12 cellular contexts compared by ENCODE assay signal in genomic region chr1:18302788-18303413, GRCh38.
DNase-seq lines count a peak whose midpoint lies in the region; ATAC-seq, FAIRE-seq and TF ChIP-seq lines count a peak whose summit lies in the region.
"Had no signal": no experiment of that assay in that cellular context is flagged by ENCODE, and none has a peak within 500 bp of the region (broad histone marks: within the 10 kb centered on the region; RNA-seq: fewer than 3 reads in every experiment).

No MANE protein-coding gene starts in this region.

- 35% methylated on average over 7 of the region's 7 CpGs for WGBS in GM12878 (ENCODE audit: insufficient coverage, insufficient replicate concordance, low lambda C conversion rate, missing lambda C conversion rate)

- TF ChIP-seq RAD21 in GM12878 (IDR thresholded peaks at IDR 0.05; ENCODE audit: insufficient read depth, low read depth, low read length) = peak; percentile 68

- RAD21 ChIA-PET in GM12878 (lab: Charles Lee; ENCODE audit: unreplicated experiment) = interaction anchor here (0.8 to 2.2 kb wide), 9 partner anchors 17 to 641 kb away, joined by 3 to 7 read pairs (median 5); no protein-coding TSS in a partner anchor

- no peaks in the 10 kb centered on the region for H3K36me3 Mint-ChIP-seq in osteocyte (ENCODE audit: unreplicated experiment)
- H3K36me3 Mint-ChIP-seq: CD4-positive, CD25-positive, alpha-beta regulatory T cell; immature natural killer cell had no signal

- no TSS peak for BruUV-seq in GM12878 (replicated peaks; lab: Mats Ljungman, UMichigan)

- H3K4me3 ChIP-seq in HL-60 (replicated peaks; ENCODE audit: insufficient read depth, low read length) = no peak overlapping the region
- H3K4me3 ChIP-seq in GM12878 = no peak overlapping the region

- H3K27ac ChIP-seq in HL-60 (replicated peaks) = no peak overlapping the region
- H3K27ac ChIP-seq in GM12878 (ENCODE audit: control insufficient read depth, insufficient read depth) = no peak overlapping the region

- H3K9me3 Mint-ChIP-seq in osteocyte (ENCODE audit: unreplicated experiment) = peaks cover 5% of the 10 kb centered on the region
- H3K9me3 Mint-ChIP-seq: CD4-positive, CD25-positive, alpha-beta regulatory T cell; central memory CD8-positive, alpha-beta T cell; immature natural killer cell had no signal

- H3K36me3 ChIP-seq in GM12878 (ENCODE audit: control insufficient read depth in 2 of 2, insufficient read depth in 2 of 2, low read length in 1 of 2) = no peaks in the 10 kb centered on the region

- no peak overlapping the region for H3K27ac Mint-ChIP-seq in osteocyte (ENCODE audit: unreplicated experiment)
- H3K27ac Mint-ChIP-seq: CD4-positive, CD25-positive, alpha-beta regulatory T cell; immature natural killer cell had no signal

- no peaks in the 10 kb centered on the region for H3K4me1 Mint-ChIP-seq in osteocyte (ENCODE audit: unreplicated experiment)
- H3K4me1 Mint-ChIP-seq: CD4-positive, CD25-positive, alpha-beta regulatory T cell; central memory CD8-positive, alpha-beta T cell; immature natural killer cell had no signal

- no peak overlapping the region for H2AFZ ChIP-seq in GM12878 (ENCODE audit: control insufficient read depth, low read depth, low read length)

- H3K4me2 ChIP-seq in GM12878 (ENCODE audit: control insufficient read depth, insufficient read depth) = no peak overlapping the region

- POLR2A ChIA-PET in GM12878 (lab: Charles Lee) = no interaction called here

- no peak for FAIRE-seq in GM12878 (lab: Jason Lieb, UNC)

- H3K79me2 ChIP-seq in GM12878 (ENCODE audit: control insufficient read depth, insufficient read depth, low read length) = no peaks in the 10 kb centered on the region

- TF ChIP-seq EP300 in GM12878 (IDR thresholded peaks at IDR 0.05; ENCODE audit: borderline replicate concordance in 1 of 2, control insufficient read depth in 1 of 2, low read depth in 2 of 2, low read length in 2 of 2) = no peak

- CTCF ChIA-PET in GM12878 (lab: Yijun Ruan, JAX) = interaction anchor here (0.6 to 2.7 kb wide), 13 partner anchors 10 to 642 kb away, joined by 3 to 12 read pairs (median 5); no protein-coding TSS in a partner anchor

- no peaks in the 10 kb centered on the region for H3K27me3 Mint-ChIP-seq in osteocyte (ENCODE audit: unreplicated experiment)

- ATAC-seq in GM12878 = peak; percentile 31; the same call in 1 of the 3 replicates
- no peak for ATAC-seq in HG03280 (IDR thresholded peaks at IDR 0.05; ENCODE audit: unreplicated experiment)

- TF ChIP-seq CTCF in HL-60 (IDR thresholded peaks at IDR 0.05; ENCODE audit: insufficient read depth, low read length) = peak; percentile 15
- peak; percentile 68 to 79 (median 72) for TF ChIP-seq CTCF in GM12878 (IDR thresholded peaks at IDR 0.05 in 2 of 3, conservative IDR thresholded peaks at IDR 0.05 in 1 of 3; ENCODE audit: control insufficient read depth in 2 of 3, extremely low read depth in 1 of 3, insufficient read depth in 1 of 3, low read depth in 3 of 3, low read length in 3 of 3)
- peak; percentile 18 for TF ChIP-seq CTCF in osteocyte (IDR thresholded peaks at IDR 0.05)

- no peak overlapping the region for H3K4me3 Mint-ChIP-seq in osteocyte (ENCODE audit: unreplicated experiment)
- H3K4me3 Mint-ChIP-seq: CD4-positive, CD25-positive, alpha-beta regulatory T cell; central memory CD8-positive, alpha-beta T cell; immature natural killer cell had no signal

- H3K27me3 ChIP-seq in HL-60 (ENCODE audit: insufficient read depth, poor library complexity, severe bottlenecking) (no peaks in the 10 kb centered on the region), GM12878 (replicated peaks in 1 of 2; ENCODE audit: control insufficient read depth in 2 of 2, insufficient read depth in 2 of 2, low read length in 1 of 2) (no peaks in the 10 kb centered on the region; a peak in 1 of 4 replicates)

- no peaks in the 10 kb centered on the region for H3K9me3 ChIP-seq in GM12878 (replicated peaks; ENCODE audit: control insufficient read depth, insufficient read depth, low read length)

- peak; percentile 37 for DNase-seq in activated CD4-positive, alpha-beta T cell treated with anti-CD3 and anti-CD28 coated beads for 48 hours
- DNase-seq in activated CD4-positive, alpha-beta T cell treated with anti-CD3 and anti-CD28 coated beads, Interleukin-2, amount 50 U/mL, for 4 hours = no peak
- DNase-seq in HL-60 (ENCODE audit: low read depth in 1 of 2, low spot score in 1 of 2) (no peak), GM12878 (ENCODE audit: low read depth, low spot score) (no peak), osteocyte (ENCODE audit: extremely low spot score, unreplicated experiment) (no peak), SW 1271 (lab: John Stamatoyannopoulos, UW) (no peak), AML-193 (lab: John Stamatoyannopoulos, UW) (no peak)
- DNase-seq: immature natural killer cell, NCI-H2081 had no signal

- SMC1A ChIA-PET in GM12878 (lab: Charles Lee; ENCODE audit: uncharacterized antibody, unreplicated experiment) = interaction anchor here (0.5 to 2.1 kb wide), 9 partner anchors 11 to 1210 kb away, joined by 3 to 9 read pairs (median 3); no protein-coding TSS in a partner anchor

- no peaks in the 10 kb centered on the region for H3K4me1 ChIP-seq in GM12878 (ENCODE audit: control insufficient read depth, insufficient read depth, low read length)

- intact Hi-C loops in GM12878 (cut with micrococcal nuclease; ENCODE audit: unreplicated experiment) = loop anchor here (5.0 kb wide), 3 partner anchors 86 to 381 kb away; no protein-coding TSS in a partner anchor

- no peak for TF ChIP-seq POLR2A in GM12878 (IDR thresholded peaks at IDR 0.05; ENCODE audit: low read depth, low read length)

- H4K20me1 ChIP-seq in GM12878 (ENCODE audit: control insufficient read depth, insufficient read depth) = no peaks in the 10 kb centered on the region

- H3K9ac ChIP-seq in GM12878 (ENCODE audit: control insufficient read depth, insufficient read depth, low read length) = no peak overlapping the region

- in situ Hi-C loops in GM12878 (cut with MboI) = no loop called here

TF ChIP-seq in GM12878, 131 proteins besides CTCF, POLR2A, EP300 and RAD21:
- TF ChIP-seq MEF2B (IDR thresholded peaks at IDR 0.05; ENCODE audit: partially characterized antibody, poor library complexity, severe bottlenecking) = peak; percentile 83
- TF ChIP-seq SMC3 (IDR thresholded peaks at IDR 0.05; ENCODE audit: borderline replicate concordance, low read length) = peak; percentile 70
- TF ChIP-seq SUPT20H (IDR thresholded peaks at IDR 0.05; ENCODE audit: borderline replicate concordance, control insufficient read depth, low read depth, low read length) = no peak
- TF ChIP-seq ZNF592 (IDR thresholded peaks at IDR 0.05) = no peak
- no peak for TF ChIP-seq MYC (IDR thresholded peaks at IDR 0.05; ENCODE audit: insufficient read depth, insufficient read length, insufficient replicate concordance, low read length, severe bottlenecking)
- peak; percentile 74 for TF ChIP-seq NR2F1 (conservative IDR thresholded peaks at IDR 0.05)

Comparison
In these comparisons a context has a peak if more than half of its experiments do, and no peak if none do; other contexts are left out.
1. CTCF ChIP-seq: peak in every context shown above with its lines; median percentile 72 in GM12878; 18 in osteocyte; 15 in HL-60.